ENCODE assay signal across 1 cellular context in genomic region chr10:100359529-100360150, GRCh38.
TF ChIP-seq lines count a peak whose summit lies in the region.

No MANE protein-coding gene starts in this region.

TF ChIP-seq in HepG2, 621 proteins besides CTCF, POLR2A, EP300 and RAD21 (continued from another document and continues in another):
- TF ChIP-seq, protein P1, sequence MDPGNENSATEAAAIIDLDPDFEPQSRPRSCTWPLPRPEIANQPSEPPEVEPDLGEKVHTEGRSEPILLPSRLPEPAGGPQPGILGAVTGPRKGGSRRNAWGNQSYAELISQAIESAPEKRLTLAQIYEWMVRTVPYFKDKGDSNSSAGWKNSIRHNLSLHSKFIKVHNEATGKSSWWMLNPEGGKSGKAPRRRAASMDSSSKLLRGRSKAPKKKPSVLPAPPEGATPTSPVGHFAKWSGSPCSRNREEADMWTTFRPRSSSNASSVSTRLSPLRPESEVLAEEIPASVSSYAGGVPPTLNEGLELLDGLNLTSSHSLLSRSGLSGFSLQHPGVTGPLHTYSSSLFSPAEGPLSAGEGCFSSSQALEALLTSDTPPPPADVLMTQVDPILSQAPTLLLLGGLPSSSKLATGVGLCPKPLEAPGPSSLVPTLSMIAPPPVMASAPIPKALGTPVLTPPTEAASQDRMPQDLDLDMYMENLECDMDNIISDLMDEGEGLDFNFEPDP (CRISPR knock-in tag; conservative IDR thresholded peaks at IDR 0.05) = no peak
- no peak for TF ChIP-seq PAWR (CRISPR knock-in tag; IDR thresholded peaks at IDR 0.05; ENCODE audit: borderline replicate concordance)
- TF ChIP-seq ISX (CRISPR knock-in tag; conservative IDR thresholded peaks at IDR 0.05) = no peak
- peak in 1 of 2 experiments; percentile 20; a peak in 1 of 4 replicates for TF ChIP-seq ATF4 (CRISPR knock-in tag; IDR thresholded peaks at IDR 0.05)
- TF ChIP-seq HIVEP1 (CRISPR knock-in tag; IDR thresholded peaks at IDR 0.05) = 0 out of 2 replicates have a peak, but pooled peaks have one; percentile 24
- TF ChIP-seq ZNF564 (CRISPR knock-in tag; IDR thresholded peaks at IDR 0.05) = no peak
- TF ChIP-seq ZNF776 (CRISPR knock-in tag; IDR thresholded peaks at IDR 0.05) = no peak
- TF ChIP-seq POLR2AphosphoS5 (IDR thresholded peaks at IDR 0.05; ENCODE audit: low read depth, low read length) = peak; percentile 51; the same call in 1 of the 2 replicates
- TF ChIP-seq ZNF563 (CRISPR knock-in tag; IDR thresholded peaks at IDR 0.05) = no peak
- TF ChIP-seq ATF7-NPFF (CRISPR knock-in tag; IDR thresholded peaks at IDR 0.05; ENCODE audit: low read depth) = no peak
- peak; percentile 40; the same call in 1 of the 2 replicates for TF ChIP-seq CREM (IDR thresholded peaks at IDR 0.05)
- TF ChIP-seq CREM (CRISPR knock-in tag; IDR thresholded peaks at IDR 0.05) = no peak
- peak; percentile 50; the same call in 1 of the 2 replicates for TF ChIP-seq NR2C2 (CRISPR knock-in tag; IDR thresholded peaks at IDR 0.05; ENCODE audit: borderline replicate concordance)
- TF ChIP-seq PHF21A (CRISPR knock-in tag; IDR thresholded peaks at IDR 0.05) = 0 out of 2 replicates have a peak, but pooled peaks have one; percentile 75
- TF ChIP-seq PATZ1 (CRISPR knock-in tag; IDR thresholded peaks at IDR 0.05) = peak; percentile 49
- peak; percentile 60; the same call in 1 of the 2 replicates for TF ChIP-seq SPEN (CRISPR knock-in tag; IDR thresholded peaks at IDR 0.05; ENCODE audit: low read depth)
- TF ChIP-seq ZFP91 (CRISPR knock-in tag; IDR thresholded peaks at IDR 0.05; ENCODE audit: borderline replicate concordance) = no peak
- TF ChIP-seq ZNF501 (CRISPR knock-in tag; IDR thresholded peaks at IDR 0.05) = 0 out of 2 replicates have a peak, but pooled peaks have one; percentile 31
- TF ChIP-seq NR2F1 (CRISPR knock-in tag; IDR thresholded peaks at IDR 0.05) = peak in 1 of 2 experiments; percentile 51; a peak in 1 of 4 replicates
- no peak for TF ChIP-seq ZNF788 (CRISPR knock-in tag; IDR thresholded peaks at IDR 0.05; ENCODE audit: borderline replicate concordance)
- no peak for TF ChIP-seq YEATS2 (CRISPR knock-in tag; IDR thresholded peaks at IDR 0.05; ENCODE audit: borderline replicate concordance)
- TF ChIP-seq ZFP82 (CRISPR knock-in tag; IDR thresholded peaks at IDR 0.05; ENCODE audit: borderline replicate concordance) = no peak
- no peak; the same call in 1 of the 2 replicates for TF ChIP-seq RFXAP (CRISPR knock-in tag; IDR thresholded peaks at IDR 0.05; ENCODE audit: borderline replicate concordance)
- TF ChIP-seq, protein P2, sequence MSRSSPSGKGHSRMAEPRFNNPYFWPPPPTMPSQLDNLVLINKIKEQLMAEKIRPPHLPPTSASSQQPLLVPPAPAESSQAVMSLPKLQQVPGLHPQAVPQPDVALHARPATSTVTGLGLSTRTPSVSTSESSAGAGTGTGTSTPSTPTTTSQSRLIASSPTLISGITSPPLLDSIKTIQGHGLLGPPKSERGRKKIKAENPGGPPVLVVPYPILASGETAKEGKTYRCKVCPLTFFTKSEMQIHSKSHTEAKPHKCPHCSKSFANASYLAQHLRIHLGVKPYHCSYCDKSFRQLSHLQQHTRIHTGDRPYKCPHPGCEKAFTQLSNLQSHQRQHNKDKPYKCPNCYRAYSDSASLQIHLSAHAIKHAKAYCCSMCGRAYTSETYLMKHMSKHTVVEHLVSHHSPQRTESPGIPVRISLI (CRISPR knock-in tag; IDR thresholded peaks at IDR 0.05; ENCODE audit: borderline replicate concordance) = peak; percentile 13; the same call in 1 of the 2 replicates
- TF ChIP-seq SMC3 (IDR thresholded peaks at IDR 0.05; ENCODE audit: low read length) = peak; percentile 27; the same call in 1 of the 2 replicates
- no peak for TF ChIP-seq IKZF5 (CRISPR knock-in tag; IDR thresholded peaks at IDR 0.05)
- no peak for TF ChIP-seq ZNF318 (CRISPR knock-in tag; IDR thresholded peaks at IDR 0.05)
- 0 out of 2 replicates have a peak, but pooled peaks have one; percentile 29 for TF ChIP-seq THAP11 (CRISPR knock-in tag; IDR thresholded peaks at IDR 0.05)
- TF ChIP-seq DR1 (CRISPR knock-in tag; IDR thresholded peaks at IDR 0.05) = no peak
- no peak for TF ChIP-seq EZH2 (conservative IDR thresholded peaks at IDR 0.05; ENCODE audit: low read depth, low read length)
- peak; percentile 33; the same call in 1 of the 2 replicates for TF ChIP-seq FOSL2 (CRISPR knock-in tag; IDR thresholded peaks at IDR 0.05)
- TF ChIP-seq ZNF550 (CRISPR knock-in tag; IDR thresholded peaks at IDR 0.05; ENCODE audit: borderline replicate concordance) = no peak
- peak; percentile 49 for TF ChIP-seq ASH2L (IDR thresholded peaks at IDR 0.05; ENCODE audit: insufficient read length, low read depth, low read length)
- TF ChIP-seq, protein P3, sequence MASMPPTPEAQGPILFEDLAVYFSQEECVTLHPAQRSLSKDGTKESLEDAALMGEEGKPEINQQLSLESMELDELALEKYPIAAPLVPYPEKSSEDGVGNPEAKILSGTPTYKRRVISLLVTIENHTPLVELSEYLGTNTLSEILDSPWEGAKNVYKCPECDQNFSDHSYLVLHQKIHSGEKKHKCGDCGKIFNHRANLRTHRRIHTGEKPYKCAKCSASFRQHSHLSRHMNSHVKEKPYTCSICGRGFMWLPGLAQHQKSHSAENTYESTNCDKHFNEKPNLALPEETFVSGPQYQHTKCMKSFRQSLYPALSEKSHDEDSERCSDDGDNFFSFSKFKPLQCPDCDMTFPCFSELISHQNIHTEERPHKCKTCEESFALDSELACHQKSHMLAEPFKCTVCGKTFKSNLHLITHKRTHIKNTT (CRISPR knock-in tag; IDR thresholded peaks at IDR 0.05) = no peak
- TF ChIP-seq ZNF614 (CRISPR knock-in tag; IDR thresholded peaks at IDR 0.05; ENCODE audit: borderline replicate concordance) = no peak
- TF ChIP-seq HMG20B (CRISPR knock-in tag; conservative IDR thresholded peaks at IDR 0.05) = no peak
- TF ChIP-seq REPIN1 (CRISPR knock-in tag; IDR thresholded peaks at IDR 0.05; ENCODE audit: borderline replicate concordance, low read depth) = no peak
- TF ChIP-seq TARDBP (CRISPR knock-in tag; IDR thresholded peaks at IDR 0.05) = no peak
- no peak for TF ChIP-seq KLF6 (CRISPR knock-in tag; IDR thresholded peaks at IDR 0.05)
- TF ChIP-seq ZNF660 (CRISPR knock-in tag; IDR thresholded peaks at IDR 0.05; ENCODE audit: borderline replicate concordance, low read depth) = no peak
- TF ChIP-seq BCL6 (CRISPR knock-in tag; IDR thresholded peaks at IDR 0.05) = peak; percentile 59
- no peak for TF ChIP-seq SOX6 (IDR thresholded peaks at IDR 0.05)
- TF ChIP-seq SOX6 (CRISPR knock-in tag; IDR thresholded peaks at IDR 0.05) = peak; percentile 33; the same call in 1 of the 2 replicates
- TF ChIP-seq SATB2 (CRISPR knock-in tag; IDR thresholded peaks at IDR 0.05) = no peak
- TF ChIP-seq HNF4G (IDR thresholded peaks at IDR 0.05; ENCODE audit: borderline replicate concordance, low read depth, low read length) = peak; percentile 89
- TF ChIP-seq HNF4G (CRISPR knock-in tag; IDR thresholded peaks at IDR 0.05; ENCODE audit: borderline replicate concordance, low read depth) = no peak
- peak; percentile 40; the same call in 1 of the 2 replicates for TF ChIP-seq ZNF7 (CRISPR knock-in tag; IDR thresholded peaks at IDR 0.05)
- TF ChIP-seq HMGA1 (CRISPR knock-in tag; conservative IDR thresholded peaks at IDR 0.05) = no peak
- TF ChIP-seq TCF7 (IDR thresholded peaks at IDR 0.05; ENCODE audit: low read depth) = peak; percentile 7; the same call in 1 of the 2 replicates
- TF ChIP-seq DMAP1 (CRISPR knock-in tag; IDR thresholded peaks at IDR 0.05) = no peak
- no peak for TF ChIP-seq BRD4 (CRISPR knock-in tag; IDR thresholded peaks at IDR 0.05)
